In the genomic region with DNA sequence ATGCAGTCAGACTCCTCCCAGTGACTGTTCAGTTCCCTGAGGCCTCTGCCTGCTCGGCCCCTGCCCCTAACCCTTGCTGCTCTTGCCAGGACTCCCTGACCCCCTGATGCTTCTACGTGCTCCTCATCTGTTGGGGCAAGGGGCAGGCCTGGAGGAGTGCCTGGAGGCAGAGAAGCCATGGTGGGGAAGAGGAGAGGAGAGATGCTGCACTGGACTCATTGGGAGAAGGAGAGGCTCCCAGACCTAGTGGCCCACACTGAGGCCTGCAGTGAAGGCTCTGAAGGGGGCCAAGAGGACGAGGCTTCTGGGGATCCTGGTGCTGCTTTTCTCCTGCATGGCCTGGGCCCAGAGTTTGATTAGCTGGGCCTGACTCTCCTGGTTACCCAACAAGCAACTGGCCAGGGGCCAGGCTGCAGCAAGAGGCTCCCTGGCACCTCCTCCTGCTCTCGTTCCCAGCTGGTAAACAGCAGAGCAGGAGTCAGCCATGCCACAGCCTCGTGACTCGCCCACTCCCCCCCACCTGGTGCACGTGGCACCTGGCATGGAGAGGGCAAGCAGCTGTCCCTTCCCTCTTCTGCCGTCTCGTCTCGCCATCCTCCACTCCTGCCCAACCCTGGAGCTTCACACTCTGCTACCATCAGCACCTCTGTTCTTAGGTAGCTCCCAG, we compare ENCODE assay signal across 8 cellular contexts. TPM values are rescaled to one million over a fixed set of nuclear protein-coding genes. Genes with fewer than 3 reads are reported as not detected.
DNase-seq lines count a peak whose midpoint lies in the region; ATAC-seq lines count a peak whose summit lies in the region.

No MANE protein-coding gene starts in this region.

- H2AFZ ChIP-seq in neuronal stem cell (ENCODE audit: low read length) (no peak overlapping the region), Karpas-422 (ENCODE audit: low read length) (no peak overlapping the region)

- no peak overlapping the region for H4K91ac ChIP-seq in neuronal stem cell (ENCODE audit: low read depth, low read length, poor library complexity)

- H3K27me3 ChIP-seq in duodenal mucosa (ENCODE audit: control insufficient read depth in 1 of 2, insufficient read depth in 2 of 2, low read length in 2 of 2) (no peaks in the 10 kb centered on the region), neuronal stem cell (ENCODE audit: control insufficient read depth in 3 of 3, insufficient read depth in 3 of 3, low read depth in 1 of 3, low read length in 3 of 3) (peaks cover 3 to 59% (median 9%) of the 10 kb centered on the region in 3 experiments), Karpas-422 (ENCODE audit: low read length) (no peaks in the 10 kb centered on the region)

- H3K27ac ChIP-seq in duodenal mucosa (ENCODE audit: low read depth, low read length): no peak overlapping the region
- no peak overlapping the region for H3K27ac ChIP-seq in neuronal stem cell (replicated peaks; ENCODE audit: low read length)
- H3K27ac ChIP-seq in Karpas-422 (ENCODE audit: low read length): no peak overlapping the region

- H3K4me2 ChIP-seq in neuronal stem cell (ENCODE audit: insufficient read depth, low read length, poor library complexity, severe bottlenecking): no peak overlapping the region
- no peak overlapping the region for H3K4me2 ChIP-seq in Karpas-422 (ENCODE audit: low read depth, low read length, poor library complexity, severe bottlenecking)

- no peaks in the 10 kb centered on the region for H3K79me2 ChIP-seq in Karpas-422 (ENCODE audit: low read length)

- no peaks in the 10 kb centered on the region for H3K9me3 ChIP-seq in duodenal mucosa (ENCODE audit: control insufficient read depth in 1 of 2, low read length in 2 of 2)
- H3K9me3 ChIP-seq in neuronal stem cell (replicated peaks in 1 of 2; ENCODE audit: control insufficient read depth in 2 of 2, insufficient read depth in 1 of 2, low read depth in 1 of 2, low read length in 2 of 2): no peaks in the 10 kb centered on the region
- H3K9me3 ChIP-seq in Karpas-422 (ENCODE audit: low read length): no peaks in the 10 kb centered on the region

- H3K14ac ChIP-seq in neuronal stem cell (ENCODE audit: low read length): no peak overlapping the region

- H2BK5ac ChIP-seq in neuronal stem cell (ENCODE audit: low read length): no peak overlapping the region

- no peak for ATAC-seq in GM21390 (IDR thresholded peaks at IDR 0.05; ENCODE audit: unreplicated experiment)

- no peak overlapping the region for H4K8ac ChIP-seq in neuronal stem cell (ENCODE audit: low read depth, low read length)

- no peak overlapping the region for H2AK5ac ChIP-seq in neuronal stem cell (ENCODE audit: low read depth, low read length)

- H3K9me2 ChIP-seq in Karpas-422 (replicated peaks; ENCODE audit: insufficient read depth, low read length): no peaks in the 10 kb centered on the region

- H3K23ac ChIP-seq in neuronal stem cell (ENCODE audit: low read depth, low read length, poor library complexity): peak overlapping the region; percentile 52

- peak; percentile 39 for DNase-seq in Caki2 (ENCODE audit: low read depth)
- DNase-seq in NCI-H2029 treated with DMSO at 0.1 percent for 48 hours (lab: John Stamatoyannopoulos, UW): peak; percentile 74
- DNase-seq in neuronal stem cell (ENCODE audit: low spot score): no peak
- DNase-seq in NOMO-1 treated with DMSO at 0.1 percent for 48 hours (lab: John Stamatoyannopoulos, UW; ENCODE audit: unreplicated experiment): no peak
- no peak for DNase-seq in Karpas-422
- no peak for DNase-seq in mesenteric fat pad (ENCODE audit: low spot score)

- H3K4ac ChIP-seq in neuronal stem cell (ENCODE audit: low read length): peak overlapping the region; percentile 42

- H2BK12ac ChIP-seq in neuronal stem cell (ENCODE audit: low read length): peak overlapping the region; percentile 24

- peaks cover 55 to 79% of the 10 kb centered on the region in 2 donors for H3K4me1 ChIP-seq in duodenal mucosa (ENCODE audit: control insufficient read depth in 1 of 2, insufficient read depth in 2 of 2, low read length in 2 of 2)
- H3K4me1 ChIP-seq in neuronal stem cell (ENCODE audit: control insufficient read depth in 2 of 2, insufficient read depth in 1 of 2, low read depth in 1 of 2, low read length in 2 of 2): peaks cover 19 to 23% of the 10 kb centered on the region in 2 donors
- H3K4me1 ChIP-seq in Karpas-422 (ENCODE audit: low read length): no peaks in the 10 kb centered on the region

- in situ Hi-C loops in Caki2 (cut with HindIII; ENCODE audit: low pct_unique_long_range_greater_than_20kb, low sequenced_read_pairs): no loop called here

- no peaks in the 10 kb centered on the region for H3K79me1 ChIP-seq in neuronal stem cell (ENCODE audit: low read depth, low read length)

- peak overlapping the region; percentile 54 for H2BK15ac ChIP-seq in neuronal stem cell (ENCODE audit: low read length)

- H2BK120ac ChIP-seq in neuronal stem cell (ENCODE audit: low read depth, low read length): no peak overlapping the region

- peak overlapping the region; percentile 27 for H3K18ac ChIP-seq in neuronal stem cell (ENCODE audit: low read length)

- no CpG with 5 or more reads among the region's 10 CpGs for WGBS in neuronal stem cell (ENCODE audit: extremely low coverage in 2 of 2, insufficient read length in 2 of 2, insufficient replicate concordance in 1 of 2), 2 donors

- H3K36me3 ChIP-seq in duodenal mucosa (ENCODE audit: control insufficient read depth in 1 of 2, insufficient read depth in 2 of 2, low read length in 2 of 2) (peaks cover 0 to 5% of the 10 kb centered on the region in 2 donors), neuronal stem cell (replicated peaks in 1 of 2; ENCODE audit: control insufficient read depth in 2 of 2, insufficient read depth in 2 of 2, low read length in 2 of 2) (no peaks in the 10 kb centered on the region), Karpas-422 (ENCODE audit: insufficient read depth, low read length) (no peaks in the 10 kb centered on the region)

- H3K9ac ChIP-seq in duodenal mucosa (ENCODE audit: low read depth in 1 of 2, low read length in 2 of 2): peak overlapping the region; percentile 82 to 87
- no peak overlapping the region for H3K9ac ChIP-seq in neuronal stem cell (ENCODE audit: low read depth, low read length, poor library complexity)
- no peak overlapping the region for H3K9ac ChIP-seq in Karpas-422 (ENCODE audit: low read length)

- no peaks in the 10 kb centered on the region for H4K20me1 ChIP-seq in Karpas-422 (ENCODE audit: insufficient read depth, low read depth, low read length)

- peak overlapping the region; percentile 53 to 75 for H3K4me3 ChIP-seq in duodenal mucosa (ENCODE audit: low read depth in 1 of 2, low read length in 2 of 2)
- H3K4me3 ChIP-seq in neuronal stem cell (ENCODE audit: low read length in 2 of 2): no peak overlapping the region
- no peak overlapping the region for H3K4me3 ChIP-seq in Karpas-422 (ENCODE audit: low read length)

RNA-seq across cellular contexts. Expression of gene RORC, which starts 0.8 kb away (rescaled TPM):
- total RNA-seq in Caki2 (2014; rRNA removed; shearing (Covaris generic); ENCODE audit: low replicate concordance): 0.24 and 3.3 TPM in 2 replicates
- 0.01 TPM for polyA plus RNA-seq in neuronal stem cell (2013, experiment 1 of 2)
- 0.01 TPM for polyA plus RNA-seq in neuronal stem cell (2013, experiment 2 of 2)
- not detected in 2 replicates for total RNA-seq in Karpas-422 (2014; rRNA removed; shearing (Covaris generic); ENCODE audit: low replicate concordance)
- total RNA-seq in mesenteric fat pad: 0.10 TPM

RNA-seq across cellular contexts. Expression of gene C2CD4D, which starts 7.2 kb away (rescaled TPM):
- not detected in 2 replicates for total RNA-seq in Caki2 (2014; rRNA removed; shearing (Covaris generic); ENCODE audit: low replicate concordance)
- polyA plus RNA-seq in neuronal stem cell (2013, experiment 1 of 2): 0.17 TPM
- 0.17 TPM for polyA plus RNA-seq in neuronal stem cell (2013, experiment 2 of 2)
- total RNA-seq in Karpas-422 (2014; rRNA removed; shearing (Covaris generic); ENCODE audit: low replicate concordance): not detected in 2 replicates
- total RNA-seq in mesenteric fat pad: not detected

RNA-seq across cellular contexts. Expression of gene THEM5, which starts 21.1 kb away (rescaled TPM):
- not detected in 2 replicates for total RNA-seq in Caki2 (2014; rRNA removed; shearing (Covaris generic); ENCODE audit: low replicate concordance)
- polyA plus RNA-seq in neuronal stem cell (2013, experiment 1 of 2): not detected
- polyA plus RNA-seq in neuronal stem cell (2013, experiment 2 of 2): not detected
- total RNA-seq in Karpas-422 (2014; rRNA removed; shearing (Covaris generic); ENCODE audit: low replicate concordance): not detected in 2 replicates
- total RNA-seq in mesenteric fat pad: not detected

RNA-seq across cellular contexts. Expression of gene LINGO4, which starts 27.2 kb away (rescaled TPM):
- total RNA-seq in Caki2 (2014; rRNA removed; shearing (Covaris generic); ENCODE audit: low replicate concordance): not detected in 2 replicates
- not detected for polyA plus RNA-seq in neuronal stem cell (2013, experiment 1 of 2)
- not detected for polyA plus RNA-seq in neuronal stem cell (2013, experiment 2 of 2)
- total RNA-seq in Karpas-422 (2014; rRNA removed; shearing (Covaris generic); ENCODE audit: low replicate concordance): 0.07 TPM in 1 of 2 replicates, not detected in the other
- total RNA-seq in mesenteric fat pad: not detected

RNA-seq across cellular contexts. Expression of gene TDRKH, which starts 42.2 kb away (rescaled TPM):
- total RNA-seq in Caki2 (2014; rRNA removed; shearing (Covaris generic); ENCODE audit: low replicate concordance): 5.6 and 9.1 TPM in 2 replicates
- polyA plus RNA-seq in neuronal stem cell (2013, experiment 1 of 2): 16.6 TPM
- 15.8 TPM for polyA plus RNA-seq in neuronal stem cell (2013, experiment 2 of 2)
- total RNA-seq in Karpas-422 (2014; rRNA removed; shearing (Covaris generic); ENCODE audit: low replicate concordance): 5.6 and 5.9 TPM in 2 replicates
- 4.9 TPM for total RNA-seq in mesenteric fat pad

Comparison
In these comparisons a context has a peak if more than half of its experiments do, and no peak if none do; other contexts are left out.
1. DNase-seq: peak in Caki2 (single experiment) and NCI-H2029 treated with DMSO at 0.1 percent for 48 hours (single experiment); none in neuronal stem cell (single experiment), NOMO-1 treated with DMSO at 0.1 percent for 48 hours (single experiment), Karpas-422 (single experiment) and mesenteric fat pad (single experiment).
2. H3K4me3 ChIP-seq: peak in duodenal mucosa (2 of 2); none in neuronal stem cell (0 of 2) and Karpas-422 (single experiment).
3. H3K9ac ChIP-seq: peak in duodenal mucosa (2 of 2); none in neuronal stem cell (single experiment) and Karpas-422 (single experiment).